Comparison of ENCODE assay signal across 13 cellular contexts in the genomic region with DNA sequence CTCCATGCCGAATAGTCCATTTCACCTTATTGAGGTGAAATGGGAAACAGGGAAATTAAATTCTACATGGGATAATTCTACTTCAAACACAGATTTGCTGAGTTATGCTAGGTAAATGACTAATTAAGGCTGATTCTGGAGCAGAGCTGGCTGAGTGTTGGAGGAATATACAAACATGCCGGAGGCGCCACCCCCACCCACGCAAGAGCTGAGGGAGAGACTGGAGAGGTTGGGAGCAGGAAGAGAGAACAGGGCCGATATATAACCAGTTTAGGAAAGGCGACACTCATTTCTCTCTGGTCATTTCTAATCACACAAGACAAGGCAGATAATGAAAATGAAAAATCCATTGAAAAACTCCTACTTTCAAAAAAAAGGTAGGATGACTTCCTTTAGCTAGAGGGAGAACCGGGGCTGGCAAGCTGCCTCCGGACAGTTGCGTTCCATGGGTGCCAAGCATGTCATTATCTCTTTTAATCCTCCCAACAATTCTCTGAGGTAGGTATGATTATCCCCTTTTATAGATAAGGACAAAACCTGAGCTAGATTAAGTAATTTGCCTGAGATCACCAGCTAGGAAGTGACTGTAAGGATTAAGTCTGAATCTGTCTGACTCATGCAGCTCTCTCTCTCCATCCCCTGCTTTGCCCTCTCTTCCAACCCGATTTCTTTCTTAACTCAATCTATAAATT. TPM values are rescaled to one million over a fixed set of nuclear protein-coding genes. Genes with fewer than 3 reads are reported as not detected.
DNase-seq lines count a peak whose midpoint lies in the region; ATAC-seq, FAIRE-seq and TF ChIP-seq lines count a peak whose summit lies in the region.
"Had no signal": no experiment of that assay in that cellular context is flagged by ENCODE, and none has a peak within 500 bp of the region (broad histone marks: within the 10 kb centered on the region; RNA-seq: fewer than 3 reads in every experiment).

No MANE protein-coding gene starts in this region.

- WGBS in esophagus muscularis mucosa = 36% methylated on average over 10 of the region's 10 CpGs
- WGBS in smooth muscle cell (ENCODE audit: low lambda C conversion rate) = 35% methylated on average over 10 of the region's 10 CpGs
- 26% methylated on average over 10 of the region's 10 CpGs for WGBS in HepG2 (ENCODE audit: low lambda C conversion rate)

- H3K4me3 ChIP-seq in esophagus muscularis mucosa (peak overlapping the region; percentile 13 to 42 (median 28)), smooth muscle cell (no peak overlapping the region), HepG2 (replicated peaks in 1 of 3; ENCODE audit: insufficient read depth in 1 of 3, low read depth in 2 of 3, low read length in 3 of 3) (no peak overlapping the region)
- H3K4me3 ChIP-seq: GM12878 had no signal

- intact Hi-C loops in esophagus muscularis mucosa (cut with DNase I) = no loop called here
- intact Hi-C loops in HepG2 (cut with micrococcal nuclease; ENCODE audit: unreplicated experiment) = no loop called here

- DNase-seq in NCI-H1436 treated with DMSO at 0.1 percent for 48 hours (lab: John Stamatoyannopoulos, UW) (peak; percentile 79), NCI-H1436 (lab: John Stamatoyannopoulos, UW) (no peak), NCI-H69 (lab: John Stamatoyannopoulos, UW) (peak; percentile 88), esophagus muscularis mucosa (ENCODE audit: extremely low spot score) (no peak), smooth muscle cell (lab: John Stamatoyannopoulos, UW; ENCODE audit: unreplicated experiment) (no peak), HepG2 (ENCODE audit: low spot score) (no peak), MV-4-11 (lab: John Stamatoyannopoulos, UW) (no peak), NCI-H526 (lab: John Stamatoyannopoulos, UW) (no peak)
- DNase-seq: activated T-cell treated with anti-CD3 and anti-CD28 coated beads for 4 hours; effector CD8-positive, alpha-beta T cell; midbrain had no signal

- TF ChIP-seq CTCF in esophagus muscularis mucosa (IDR thresholded peaks at IDR 0.05) (no peak), smooth muscle cell (IDR thresholded peaks at IDR 0.05; ENCODE audit: borderline replicate concordance, insufficient read depth, poor library complexity, severe bottlenecking) (no peak), HepG2 (CRISPR knock-in tag; IDR thresholded peaks at IDR 0.05) (no peak)

- no peak for TF ChIP-seq RAD21 in HepG2 (CRISPR knock-in tag; IDR thresholded peaks at IDR 0.05)

- no TSS peak for BruUV-seq in HepG2 (replicated peaks; lab: Mats Ljungman, UMichigan)

- no peak for FAIRE-seq in HepG2 (lab: Jason Lieb, UNC)
- FAIRE-seq: A204.1, GM12878 had no signal

- H3K27ac ChIP-seq in esophagus muscularis mucosa (replicated peaks in 1 of 4) (peak overlapping the region; percentile 47 to 76 (median 65)), smooth muscle cell (ENCODE audit: low read depth) (peak overlapping the region; percentile 76), HepG2 (ENCODE audit: extremely low read length, insufficient read depth, low read length) (no peak overlapping the region)

- H2AFZ ChIP-seq in smooth muscle cell (ENCODE audit: low read depth) = no peak overlapping the region
- H2AFZ ChIP-seq in HepG2 (ENCODE audit: low read length) = no peak overlapping the region

- POLR2A ChIA-PET in HepG2 (lab: Yijun Ruan, JAX) = no interaction called here

- peaks cover 6% of the 10 kb centered on the region for H3F3A ChIP-seq in smooth muscle cell (ENCODE audit: low read depth)

- TF ChIP-seq EP300 in esophagus muscularis mucosa (IDR thresholded peaks at IDR 0.05) = no peak
- TF ChIP-seq EP300 in HepG2 (IDR thresholded peaks at IDR 0.05; ENCODE audit: low read depth in 2 of 2, low read length in 2 of 2) = no peak
- no peak for TF ChIP-seq EP300 in HepG2 (CRISPR knock-in tag; IDR thresholded peaks at IDR 0.05; ENCODE audit: borderline replicate concordance)

- no peaks in the 10 kb centered on the region for H3K9me3 ChIP-seq in esophagus muscularis mucosa
- no peaks in the 10 kb centered on the region for H3K9me3 ChIP-seq in smooth muscle cell (replicated peaks; ENCODE audit: low read depth)
- H3K9me3 ChIP-seq in HepG2 (ENCODE audit: low read length) = no peaks in the 10 kb centered on the region

- CTCF ChIA-PET in HepG2 (lab: Yijun Ruan, JAX; ENCODE audit: low intra/inter-chr PET ratio, low total read pairs) = no interaction called here

- H4K20me1 ChIP-seq in smooth muscle cell (ENCODE audit: low read depth) = no peaks in the 10 kb centered on the region
- H4K20me1 ChIP-seq in HepG2 (ENCODE audit: insufficient read depth, low read length) = no peaks in the 10 kb centered on the region

- H3K36me3 ChIP-seq in esophagus muscularis mucosa (no peaks in the 10 kb centered on the region), smooth muscle cell (ENCODE audit: low read depth) (no peaks in the 10 kb centered on the region), HepG2 (replicated peaks in 1 of 2; ENCODE audit: control insufficient read depth in 1 of 2, insufficient read depth in 2 of 2, low read length in 2 of 2) (no peaks in the 10 kb centered on the region)

- peak overlapping the region; percentile 2 for H3K9ac ChIP-seq in smooth muscle cell (ENCODE audit: low read depth)
- H3K9ac ChIP-seq in HepG2 (ENCODE audit: insufficient read depth, low read depth, low read length) = no peak overlapping the region

- no peak for ATAC-seq in HepG2
- ATAC-seq: GM12878 had no signal

- H3K79me2 ChIP-seq in smooth muscle cell (ENCODE audit: low read depth) = no peaks in the 10 kb centered on the region
- no peaks in the 10 kb centered on the region for H3K79me2 ChIP-seq in HepG2 (ENCODE audit: insufficient read depth, low read length)

- peaks cover 0 to 26% (median 15%) of the 10 kb centered on the region in 4 donors for H3K4me1 ChIP-seq in esophagus muscularis mucosa
- peaks cover 13% of the 10 kb centered on the region for H3K4me1 ChIP-seq in smooth muscle cell (ENCODE audit: low read depth)
- H3K4me1 ChIP-seq in HepG2 (ENCODE audit: insufficient read depth, low read length) = no peaks in the 10 kb centered on the region

- in situ Hi-C loops in HepG2 (cut with HindIII; ENCODE audit: extremely low pct_ligation_motif_present, low pct_unique_long_range_greater_than_20kb) = no loop called here

- H3K4me2 ChIP-seq in smooth muscle cell (peak overlapping the region; percentile 60), HepG2 (ENCODE audit: low read depth, low read length) (no peak overlapping the region)

- no peaks in the 10 kb centered on the region for H3K27me3 ChIP-seq in esophagus muscularis mucosa
- no peaks in the 10 kb centered on the region for H3K27me3 ChIP-seq in smooth muscle cell (ENCODE audit: low read depth)
- H3K27me3 ChIP-seq in HepG2 (ENCODE audit: control insufficient read depth in 1 of 2, insufficient read depth in 2 of 2, low read length in 2 of 2) = no peaks in the 10 kb centered on the region; a peak in 1 of 5 replicates

- TF ChIP-seq POLR2A in esophagus muscularis mucosa (IDR thresholded peaks at IDR 0.05; ENCODE audit: low read depth) (no peak), HepG2 (IDR thresholded peaks at IDR 0.05; ENCODE audit: insufficient read depth in 1 of 2, low read depth in 2 of 2, low read length in 2 of 2) (no peak)

RNA-seq across cellular contexts. Expression of gene CFAP299, which starts 27.6 kb away (rescaled TPM):
- total RNA-seq in esophagus muscularis mucosa (1 to 10 TPM in 2 of 4 donors, under 1 TPM in 1, not detected in 1; 0.84 to 2.5 (median 2.2) TPM), smooth muscle cell (not detected in 2 replicates), HepG2 (2016; rRNA removed; fragmentation: Illumina TruSeq; extraction: Trizol) (not detected in 2 replicates)
- polyA plus RNA-seq in smooth muscle cell (not detected in 2 replicates), HepG2 (2011; rRNA removed) (not detected in 2 replicates)
- total RNA-seq in HepG2 (2016; cell fraction: cytosol; rRNA removed; fragmentation: Illumina TruSeq; extraction: Trizol; ENCODE audit: low read depth) = not detected in 2 replicates
- not detected in 2 replicates for total RNA-seq in HepG2 (2016; cell fraction: insoluble cytoplasmic fraction; rRNA removed; fragmentation: Illumina TruSeq; extraction: Trizol)
- total RNA-seq in HepG2 (2016; cell fraction: membrane; rRNA removed; fragmentation: Illumina TruSeq; extraction: Trizol) = not detected in 2 replicates
- not detected in 2 replicates for total RNA-seq in HepG2 (2016; cell fraction: nucleus; rRNA removed; fragmentation: Illumina TruSeq; extraction: Trizol)
- polyA plus RNA-seq in HepG2 (2011; cell fraction: cytosol; rRNA removed) = not detected in 2 replicates
- polyA plus RNA-seq in HepG2 (2011; cell fraction: nucleus; rRNA removed) = not detected in 2 replicates
- polyA plus RNA-seq in HepG2 (2012) = not detected in 2 replicates
- not detected in 2 replicates for polyA plus RNA-seq in HepG2 (2016; cell fraction: cytosol; fragmentation: Illumina TruSeq; extraction: Trizol; ENCODE audit: low read depth)
- not detected in 2 replicates for polyA plus RNA-seq in HepG2 (2016; cell fraction: insoluble cytoplasmic fraction; fragmentation: Illumina TruSeq; extraction: Trizol; ENCODE audit: low read depth)
- not detected in 2 replicates for polyA plus RNA-seq in HepG2 (2016; cell fraction: membrane; fragmentation: Illumina TruSeq; extraction: Trizol; ENCODE audit: low read depth)
- not detected in 2 replicates for polyA plus RNA-seq in HepG2 (2016; cell fraction: nucleus; fragmentation: Illumina TruSeq; extraction: Trizol; ENCODE audit: insufficient read depth, low read depth)
- polyA minus RNA-seq in HepG2 (2011; rRNA and poly(A)+ RNA removed; ENCODE audit: low replicate concordance) = not detected in 2 replicates
- not detected in 2 replicates for polyA minus RNA-seq in HepG2 (2011; cell fraction: cytosol; rRNA and poly(A)+ RNA removed)
- polyA minus RNA-seq in HepG2 (2011; cell fraction: nucleus; rRNA and poly(A)+ RNA removed) = not detected in 2 replicates

RNA-seq across cellular contexts. Expression of gene FGF5, which starts 41.5 kb away (rescaled TPM):
- total RNA-seq in esophagus muscularis mucosa (1 to 10 TPM; 1.2 to 4.2 (median 2.0) TPM), smooth muscle cell (0.04 TPM in 1 of 2 replicates, not detected in the other), HepG2 (2016; rRNA removed; fragmentation: Illumina TruSeq; extraction: Trizol) (not detected in 2 replicates)
- polyA plus RNA-seq in smooth muscle cell (0.57 TPM in 1 of 2 replicates, not detected in the other), HepG2 (2011; rRNA removed) (not detected in 2 replicates)
- not detected in 2 replicates for total RNA-seq in HepG2 (2016; cell fraction: cytosol; rRNA removed; fragmentation: Illumina TruSeq; extraction: Trizol; ENCODE audit: low read depth)
- not detected in 2 replicates for total RNA-seq in HepG2 (2016; cell fraction: insoluble cytoplasmic fraction; rRNA removed; fragmentation: Illumina TruSeq; extraction: Trizol)
- not detected in 2 replicates for total RNA-seq in HepG2 (2016; cell fraction: membrane; rRNA removed; fragmentation: Illumina TruSeq; extraction: Trizol)
- total RNA-seq in HepG2 (2016; cell fraction: nucleus; rRNA removed; fragmentation: Illumina TruSeq; extraction: Trizol) = not detected in 2 replicates
- not detected in 2 replicates for polyA plus RNA-seq in HepG2 (2011; cell fraction: cytosol; rRNA removed)
- not detected in 2 replicates for polyA plus RNA-seq in HepG2 (2011; cell fraction: nucleus; rRNA removed)
- not detected in 2 replicates for polyA plus RNA-seq in HepG2 (2012)
- not detected in 2 replicates for polyA plus RNA-seq in HepG2 (2016; cell fraction: cytosol; fragmentation: Illumina TruSeq; extraction: Trizol; ENCODE audit: low read depth)
- polyA plus RNA-seq in HepG2 (2016; cell fraction: insoluble cytoplasmic fraction; fragmentation: Illumina TruSeq; extraction: Trizol; ENCODE audit: low read depth) = not detected in 2 replicates
- not detected in 2 replicates for polyA plus RNA-seq in HepG2 (2016; cell fraction: membrane; fragmentation: Illumina TruSeq; extraction: Trizol; ENCODE audit: low read depth)
- polyA plus RNA-seq in HepG2 (2016; cell fraction: nucleus; fragmentation: Illumina TruSeq; extraction: Trizol; ENCODE audit: insufficient read depth, low read depth) = not detected in 2 replicates
- 0.04 TPM in 1 of 2 replicates, not detected in the other for polyA minus RNA-seq in HepG2 (2011; rRNA and poly(A)+ RNA removed; ENCODE audit: low replicate concordance)
- not detected in 2 replicates for polyA minus RNA-seq in HepG2 (2011; cell fraction: cytosol; rRNA and poly(A)+ RNA removed)
- 0.12 and 0.13 TPM in 2 replicates for polyA minus RNA-seq in HepG2 (2011; cell fraction: nucleus; rRNA and poly(A)+ RNA removed)

Comparison
In these comparisons a context has a peak if more than half of its experiments do, and no peak if none do; other contexts are left out.
1. DNase-seq: peak in NCI-H1436 treated with DMSO at 0.1 percent for 48 hours (single experiment) and NCI-H69 (single experiment); none in NCI-H1436 (single experiment), esophagus muscularis mucosa (single experiment), smooth muscle cell (single experiment), HepG2 (single experiment), MV-4-11 (single experiment) and NCI-H526 (0 of 2).
2. H3K4me3 ChIP-seq: peak in esophagus muscularis mucosa (4 of 4); none in smooth muscle cell (single experiment) and HepG2 (0 of 3).